In the genomic region with DNA sequence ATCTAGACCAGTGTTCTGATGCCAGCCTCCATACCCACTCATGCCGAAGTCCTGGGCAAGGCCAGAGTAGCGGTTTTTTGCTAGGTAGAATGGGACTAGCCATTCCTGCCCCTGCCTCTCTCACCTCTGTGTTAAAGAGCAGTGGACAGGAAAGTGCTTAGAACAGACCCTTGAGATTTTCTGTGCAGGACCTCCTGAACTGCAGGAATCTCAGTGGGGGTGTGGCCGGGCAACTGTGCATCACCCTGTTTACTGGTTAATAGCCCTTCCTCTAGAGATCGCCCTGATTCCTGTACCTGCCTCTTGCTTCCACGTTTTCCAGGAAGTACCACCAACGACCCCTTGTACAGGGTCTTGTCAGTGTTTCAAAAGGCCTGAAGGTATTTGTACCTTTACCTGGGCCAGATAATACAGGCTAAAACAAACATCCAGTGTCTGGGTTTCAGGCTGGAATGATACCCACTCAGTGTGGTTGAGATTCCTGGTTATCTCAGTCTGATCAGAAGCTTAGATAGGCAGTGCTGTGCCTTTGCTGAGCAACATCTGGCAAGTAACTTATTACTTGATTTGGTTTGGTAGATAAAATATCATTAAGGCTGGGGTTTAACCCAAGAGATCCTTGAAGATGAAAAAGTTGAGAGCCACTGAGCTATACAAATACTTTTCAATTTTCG, we compare ENCODE assay signal across 16 cellular contexts.
"Had no signal": no experiment of that assay in that cellular context is flagged by ENCODE, and none has a peak within 500 bp of the region (broad histone marks: within the 10 kb centered on the region; RNA-seq: fewer than 3 reads in every experiment).

No MANE protein-coding gene starts in this region.

- H3K4me2 ChIP-seq: smooth muscle cell had no signal

- H3K27me3 Mint-ChIP-seq: activated CD4-positive, alpha-beta T cell treated with anti-CD3 and anti-CD28 coated beads, Interleukin-2, amount 10 ng/mL, durations not matched to agents 24 days and 14 days; stimulated activated naive CD8-positive, alpha-beta T cell treated with anti-CD3 and anti-CD28 coated beads, Interleukin-15, Interleukin-2, amounts not matched to agents 100 ng/mL and 50 ng/mL, for 24 hours had no signal

- H3K27ac ChIP-seq: cardiac muscle cell, psoas muscle, right lobe of liver had no signal

- H3K4me3 ChIP-seq: cardiac muscle cell, esophagus muscularis mucosa, psoas muscle, right lobe of liver, smooth muscle cell, upper lobe of right lung had no signal

- H3K27me3 ChIP-seq: cardiac muscle cell, esophagus muscularis mucosa, right lobe of liver, upper lobe of right lung had no signal

- ATAC-seq: psoas muscle, right lobe of liver, upper lobe of right lung had no signal

- H3K27ac Mint-ChIP-seq: activated T-helper 1 cell treated with anti-CD3 and anti-CD28 coated beads, Interleukin-12 subunit alpha, Interleukin-12 subunit beta, Interleukin-2, Interleukin-4 antibody, amounts not matched to agents 30 ng/mL and 10 ng/mL and 1 ng/mL, durations not matched to agents 14 hours and 24 hours and 36 hours; T-helper 2 cell treated with Interferon-gamma antibody and Interleukin-4, amounts not matched to agents 5 μg/mL and 100 μg/mL, for 36 hours had no signal

- H3K36me3 ChIP-seq: cardiac muscle cell had no signal

- H3K9me3 ChIP-seq: esophagus muscularis mucosa, psoas muscle, right lobe of liver, upper lobe of right lung had no signal

- H3K9me3 Mint-ChIP-seq: activated CD4-positive, alpha-beta T cell treated with anti-CD3 and anti-CD28 coated beads, Interleukin-2, amount 10 ng/mL, durations not matched to agents 24 days and 14 days; activated T-helper 1 cell treated with anti-CD3 and anti-CD28 coated beads, Interleukin-12 subunit alpha, Interleukin-12 subunit beta, Interleukin-2, Interleukin-4 antibody, amounts not matched to agents 30 ng/mL and 10 ng/mL and 1 ng/mL, durations not matched to agents 14 hours and 24 hours and 36 hours; stimulated activated naive CD8-positive, alpha-beta T cell treated with anti-CD3 and anti-CD28 coated beads, Interleukin-15, Interleukin-2, amounts not matched to agents 100 ng/mL and 50 ng/mL, for 24 hours; T-helper 2 cell treated with Interferon-gamma antibody and Interleukin-4, amounts not matched to agents 5 μg/mL and 100 μg/mL, for 36 hours had no signal

- H3K4me3 Mint-ChIP-seq: activated CD4-positive, alpha-beta T cell treated with anti-CD3 and anti-CD28 coated beads, Interleukin-2, amount 10 ng/mL, durations not matched to agents 24 days and 14 days; activated T-helper 1 cell treated with anti-CD3 and anti-CD28 coated beads, Interleukin-12 subunit alpha, Interleukin-12 subunit beta, Interleukin-2, Interleukin-4 antibody, amounts not matched to agents 30 ng/mL and 10 ng/mL and 1 ng/mL, durations not matched to agents 14 hours and 24 hours and 36 hours; stimulated activated naive CD8-positive, alpha-beta T cell treated with anti-CD3 and anti-CD28 coated beads, Interleukin-15, Interleukin-2, amounts not matched to agents 100 ng/mL and 50 ng/mL, for 24 hours; T-helper 2 cell treated with Interferon-gamma antibody and Interleukin-4, amounts not matched to agents 5 μg/mL and 100 μg/mL, for 36 hours had no signal

- DNase-seq: activated CD4-positive, alpha-beta T cell treated with anti-CD3 and anti-CD28 coated beads, Interleukin-2, amount 10 ng/mL, durations not matched to agents 24 days and 14 days; activated CD4-positive, CD25-positive, alpha-beta regulatory T cell; activated CD8-positive, alpha-beta memory T cell treated with anti-CD3 and anti-CD28 coated beads, Interleukin-2, amount 50 U/mL, for 48 hours; activated naive CD4-positive, alpha-beta T cell treated with Interleukin-2 at 50 U/mL for 16 hours; hypothalamus; kidney glomerular epithelial cell; mesenchymal stem cell; right lobe of liver; upper lobe of right lung had no signal
